Comparison of ENCODE assay signal across 8 cellular contexts in the genomic region with DNA sequence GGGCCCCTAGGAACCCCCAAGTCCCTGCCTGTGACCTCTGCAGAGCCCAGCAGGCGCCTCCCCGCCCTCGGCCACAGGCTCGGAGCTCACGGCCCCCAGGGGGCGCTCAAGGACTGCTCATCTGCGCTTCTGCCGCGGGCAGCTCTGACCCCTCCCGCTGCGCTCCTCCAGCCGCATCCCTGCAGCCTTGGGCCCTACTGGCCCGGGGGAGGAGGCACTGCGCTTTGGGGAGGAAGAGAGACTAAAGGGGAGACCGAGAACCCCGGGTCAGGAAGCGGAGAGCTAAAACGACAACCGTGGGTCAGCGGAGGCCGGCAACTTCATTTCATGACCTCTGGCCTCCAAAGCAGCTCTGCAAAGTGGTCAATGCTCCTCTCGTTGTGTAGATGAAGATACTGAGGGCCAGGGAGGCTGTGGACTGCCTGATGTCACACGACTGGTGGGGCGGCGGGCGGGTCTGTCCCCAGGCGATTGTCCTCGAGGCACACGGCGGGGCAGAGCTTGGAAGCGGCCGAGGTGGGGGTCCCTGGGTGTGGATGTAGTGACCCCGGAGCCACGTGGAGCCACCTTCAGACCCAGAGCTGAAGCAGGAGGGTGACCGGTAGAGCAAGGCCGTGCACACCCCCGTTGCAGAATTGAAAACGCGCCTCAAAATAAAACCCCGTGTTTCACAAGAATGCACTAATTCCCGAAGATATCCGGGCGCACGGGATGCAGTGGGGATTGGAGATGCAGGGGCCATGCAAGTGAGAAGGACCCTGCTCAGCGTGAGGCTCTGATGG. TPM values are rescaled to one million over a fixed set of nuclear protein-coding genes. Genes with fewer than 3 reads are reported as not detected.
DNase-seq lines count a peak whose midpoint lies in the region; ATAC-seq and TF ChIP-seq lines count a peak whose summit lies in the region.

No MANE protein-coding gene starts in this region.

- peak; percentile 72 for TF ChIP-seq CTCF in AG10803 (conservative IDR thresholded peaks at IDR 0.05; ENCODE audit: low read length)
- TF ChIP-seq CTCF in GM20000 (IDR thresholded peaks at IDR 0.05; ENCODE audit: extremely low read depth, missing control alignments): peak; percentile 91
- peak; percentile 95 for TF ChIP-seq CTCF in progenitor cell of endocrine pancreas (IDR thresholded peaks at IDR 0.05; ENCODE audit: unreplicated experiment)
- peak; percentile 79 to 97 (median 95) for TF ChIP-seq CTCF in upper lobe of left lung (IDR thresholded peaks at IDR 0.05)

- H3K27ac Mint-ChIP-seq in T-helper 17 cell (no peak overlapping the region), progenitor cell of endocrine pancreas (no peak overlapping the region)

- DNase-seq in AG10803 (ENCODE audit: low read depth) (peak; percentile 65), GM20000 (ENCODE audit: low spot score) (peak; percentile 91), NCI-H1092 (lab: John Stamatoyannopoulos, UW) (peak; percentile 65), T-helper 17 cell (peak; percentile 62 to 76 (median 75)), amygdala (lab: John Stamatoyannopoulos, UW) (peak in 54 of 56 donors; percentile 30 to 94 (median 75)), right cardiac atrium (peak; percentile 87 to 96 (median 96)), progenitor cell of endocrine pancreas (ENCODE audit: low spot score, unreplicated experiment) (peak; percentile 83), upper lobe of left lung (peak; percentile 85 to 95)

- H3K36me3 Mint-ChIP-seq in T-helper 17 cell (ENCODE audit: low read depth) (peaks cover 2% of the 10 kb centered on the region), progenitor cell of endocrine pancreas (ENCODE audit: insufficient read depth) (no peaks in the 10 kb centered on the region)

- ATAC-seq in T-helper 17 cell: peak; percentile 87
- ATAC-seq in right cardiac atrium: peak; percentile 95
- peak; percentile 93 to 97 for ATAC-seq in upper lobe of left lung (ENCODE audit: low FRiP score in 2 of 2)

- H3K4me3 ChIP-seq in AG10803 (ENCODE audit: low read length) (no peak overlapping the region), right cardiac atrium (ENCODE audit: low read length) (no peak overlapping the region), upper lobe of left lung (peak overlapping the region in 2 of 4 donors; percentile 31 to 46)

- H3K4me1 Mint-ChIP-seq in T-helper 17 cell (peaks cover 11% of the 10 kb centered on the region), progenitor cell of endocrine pancreas (ENCODE audit: low read depth) (peaks cover 35% of the 10 kb centered on the region)

- TF ChIP-seq POLR2A in upper lobe of left lung (IDR thresholded peaks at IDR 0.05): no peak

- H3K4me1 ChIP-seq in right cardiac atrium (ENCODE audit: control insufficient read depth, insufficient read depth, low read length) (no peaks in the 10 kb centered on the region), upper lobe of left lung (peaks cover 5 to 16% (median 13%) of the 10 kb centered on the region in 4 donors)

- intact Hi-C loops in right cardiac atrium (cut with DNase I): loop anchor here (2.0 to 10.0 kb wide), 5 partner anchors 42 to 461 kb away; a partner anchor contains a TSS

- no peak for TF ChIP-seq EP300 in upper lobe of left lung (IDR thresholded peaks at IDR 0.05)

- H3K4me3 Mint-ChIP-seq in T-helper 17 cell: peak overlapping the region; percentile 25
- H3K4me3 Mint-ChIP-seq in progenitor cell of endocrine pancreas (ENCODE audit: low read depth): no peak overlapping the region

- H3K9me3 Mint-ChIP-seq in progenitor cell of endocrine pancreas (ENCODE audit: low read depth): no peaks in the 10 kb centered on the region

- H3K9me3 ChIP-seq in T-helper 17 cell (ENCODE audit: control insufficient read depth, low read length, poor library complexity, severe bottlenecking): no peaks in the 10 kb centered on the region
- H3K9me3 ChIP-seq in right cardiac atrium (ENCODE audit: control insufficient read depth, low read length): no peaks in the 10 kb centered on the region
- H3K9me3 ChIP-seq in upper lobe of left lung: no peaks in the 10 kb centered on the region

- 43% methylated on average over 45 of the region's 45 CpGs for whole genome bisulfite sequencing in right cardiac atrium
- WGBS in upper lobe of left lung, 2 donors: 50 to 55% methylated on average over 39 to 43 of the region's 45 CpGs

- H3K27me3 Mint-ChIP-seq in T-helper 17 cell: peaks cover 59% of the 10 kb centered on the region
- peaks cover 21% of the 10 kb centered on the region for H3K27me3 Mint-ChIP-seq in progenitor cell of endocrine pancreas

- H3K27me3 ChIP-seq in right cardiac atrium (ENCODE audit: control insufficient read depth, insufficient read depth) (no peaks in the 10 kb centered on the region), upper lobe of left lung (no peaks in the 10 kb centered on the region)

- H3K27ac ChIP-seq in right cardiac atrium (ENCODE audit: low read length) (no peak overlapping the region), upper lobe of left lung (no peak overlapping the region)

- no peaks in the 10 kb centered on the region for H3K36me3 ChIP-seq in upper lobe of left lung

RNA-seq across cellular contexts. Expression of a gene that starts 2.7 kb away (rescaled TPM):
- not detected for total RNA-seq in T-helper 17 cell
- total RNA-seq in right cardiac atrium: not detected
- polyA plus RNA-seq in right cardiac atrium: not detected
- total RNA-seq in progenitor cell of endocrine pancreas: not detected in 2 replicates
- not detected for total RNA-seq in upper lobe of left lung

RNA-seq across cellular contexts. Expression of a gene that starts 56.1 kb away (rescaled TPM):
- under 1 TPM; 0.78 to 0.90 TPM for total RNA-seq in T-helper 17 cell
- total RNA-seq in right cardiac atrium: 1 to 10 TPM in 1 of 4 donors, under 1 TPM in 3; 0.48 to 1.0 (median 0.59) TPM
- 0.25 TPM for polyA plus RNA-seq in right cardiac atrium
- total RNA-seq in progenitor cell of endocrine pancreas: 1.2 TPM in 2 replicates
- 10 to 100 TPM in 4 of 6 donors, 1 to 10 TPM in 2; 8.7 to 28.3 (median 14.2) TPM for total RNA-seq in upper lobe of left lung
